In genomic region chr9:88076286-88077070, GRCh38 we compare ENCODE assay signal across 8 cellular contexts.
DNase-seq lines count a peak whose midpoint lies in the region; ATAC-seq lines count a peak whose summit lies in the region.

No MANE protein-coding gene starts in this region.

- H3K4me3 ChIP-seq in muscle layer of duodenum (ENCODE audit: low read depth in 1 of 2, low read length in 2 of 2), result peak overlapping the region; percentile 70 to 73

- peak; percentile 71 for ATAC-seq in stimulated activated naive CD8-positive, alpha-beta T cell treated with anti-CD3 and anti-CD28 coated beads, Interleukin-15, Interleukin-2, amounts not matched to agents 100 U/mL and 50 U/mL, for 24 hours

- DNase-seq in activated CD4-positive, alpha-beta T cell treated with anti-CD3 and anti-CD28 coated beads for 4 hours, result peak; percentile 9 to 12
- DNase-seq in activated CD4-positive, alpha-beta T cell treated with anti-CD3 and anti-CD28 coated beads for 1 hour, result no peak
- DNase-seq in NCI-H345 treated with DMSO at 0.1 percent for 48 hours (lab: John Stamatoyannopoulos, UW; ENCODE audit: unreplicated experiment) (peak; percentile 50), fibroblast of the conjunctiva (ENCODE audit: low read depth) (peak; percentile 34), NCI-H446 treated with DMSO at 0.1 percent for 48 hours (lab: John Stamatoyannopoulos, UW) (no peak)
- peak; percentile 5 for DNase-seq in activated T-helper 9 cell treated with anti-CD3 and anti-CD28 coated beads, Interleukin-2, amount 50 U/mL, for 16 hours (ENCODE audit: low read depth)
- DNase-seq in stimulated activated naive CD8-positive, alpha-beta T cell treated with anti-CD3 and anti-CD28 coated beads, Interleukin-15, Interleukin-2, amounts not matched to agents 100 U/mL and 50 U/mL, for 24 hours, result peak; percentile 52

- no peaks in the 10 kb centered on the region for H3K27me3 ChIP-seq in muscle layer of duodenum (ENCODE audit: low read depth, low read length)

- peaks cover 4 to 10% of the 10 kb centered on the region in 2 donors for H3K4me1 ChIP-seq in muscle layer of duodenum (ENCODE audit: control insufficient read depth in 1 of 2, insufficient read depth in 2 of 2, low read length in 2 of 2)

- no peaks in the 10 kb centered on the region for H3K36me3 ChIP-seq in muscle layer of duodenum (ENCODE audit: control insufficient read depth in 1 of 2, insufficient read depth in 2 of 2, low read length in 2 of 2)

- no peaks in the 10 kb centered on the region for H3K9me3 ChIP-seq in muscle layer of duodenum (ENCODE audit: control insufficient read depth in 1 of 2, low read length in 2 of 2)

- no peak overlapping the region for H3K27ac ChIP-seq in muscle layer of duodenum (ENCODE audit: low read length)

Comparison
In these comparisons a context has a peak if more than half of its experiments do, and no peak if none do; other contexts are left out.
1. DNase-seq: peak in activated CD4-positive, alpha-beta T cell treated with anti-CD3 and anti-CD28 coated beads for 4 hours (2 of 2), NCI-H345 treated with DMSO at 0.1 percent for 48 hours (single experiment), activated T-helper 9 cell treated with anti-CD3 and anti-CD28 coated beads, Interleukin-2, amount 50 U/mL, for 16 hours (single experiment), fibroblast of the conjunctiva (single experiment) and stimulated activated naive CD8-positive, alpha-beta T cell treated with anti-CD3 and anti-CD28 coated beads, Interleukin-15, Interleukin-2, amounts not matched to agents 100 U/mL and 50 U/mL, for 24 hours (single experiment); none in activated CD4-positive, alpha-beta T cell treated with anti-CD3 and anti-CD28 coated beads for 1 hour (single experiment) and NCI-H446 treated with DMSO at 0.1 percent for 48 hours (single experiment).